In genomic region chr2:227415538-227416424, GRCh38 we compare ENCODE assay signal across 8 cellular contexts. TPM values are rescaled to one million over a fixed set of nuclear protein-coding genes. Genes with fewer than 3 reads are reported as not detected.
DNase-seq lines count a peak whose midpoint lies in the region; ATAC-seq and TF ChIP-seq lines count a peak whose summit lies in the region.

No MANE protein-coding gene starts in this region.

- CTCF ChIA-PET in RWPE1 (lab: Yijun Ruan, JAX), result interaction anchor here (0.6 kb wide), 1 partner anchor 376 kb away, joined by 4 read pairs; no protein-coding TSS in a partner anchor

- no peaks in the 10 kb centered on the region for H3K9me3 Mint-ChIP-seq in HFFc6

- peak overlapping the region; percentile 64 for H3K4me3 Mint-ChIP-seq in HFFc6

- H3K36me3 Mint-ChIP-seq in HFFc6 (ENCODE audit: low read depth), result no peaks in the 10 kb centered on the region

- TF ChIP-seq CTCF in HFFc6 (IDR thresholded peaks at IDR 0.05) (no peak), RWPE1 (conservative IDR thresholded peaks at IDR 0.05; ENCODE audit: low read depth) (no peak)

- ATAC-seq in esophagus mucosa (peak; percentile 76), sciatic nerve (peak; percentile 80), GM19023 (IDR thresholded peaks at IDR 0.05; ENCODE audit: unreplicated experiment) (no peak), HG03469 (IDR thresholded peaks at IDR 0.05; ENCODE audit: unreplicated experiment) (no peak)

- peaks cover 39% of the 10 kb centered on the region for H3K4me1 Mint-ChIP-seq in HFFc6 (ENCODE audit: low read depth)

- POLR2A ChIA-PET in RWPE1 (lab: Yijun Ruan, JAX; ENCODE audit: low non-redundant PET), result interaction anchor here (1.3 kb wide), 1 partner anchor 53 kb away, joined by 11 read pairs; no protein-coding TSS in a partner anchor

- H3K27me3 Mint-ChIP-seq in HFFc6 (ENCODE audit: insufficient read depth), result no peaks in the 10 kb centered on the region; the same call in 1 of the 2 replicates

- intact Hi-C loops in sciatic nerve (cut with DNase I), result no loop called here

- DNase-seq in DMS53 treated with DMSO at 0.1 percent for 48 hours (lab: John Stamatoyannopoulos, UW; ENCODE audit: unreplicated experiment) (peak; percentile 24), HFFc6 (peak; percentile 56), RWPE1 (ENCODE audit: low spot score) (peak; percentile 74), sciatic nerve (ENCODE audit: low spot score) (no peak), activated gamma-delta T cell (lab: John Stamatoyannopoulos, UW) (no peak)

- H3K27ac Mint-ChIP-seq in HFFc6, result peak overlapping the region; percentile 87

- H3K27ac ChIP-seq in RWPE1, result peak overlapping the region; percentile 75

RNA-seq across cellular contexts. Expression of gene SCYGR1, which starts 28.0 kb away (rescaled TPM):
- total RNA-seq in HFFc6 (2021; fragmentation: NEBNext Ultra II Directional; extraction: Animal tissue kit (Norgen Biotek cat#: 25700)), result not detected
- not detected for total RNA-seq in esophagus mucosa
- total RNA-seq in sciatic nerve, result not detected

RNA-seq across cellular contexts. Expression of gene TM4SF20, which starts 36.7 kb away (rescaled TPM):
- under 1 TPM; 0.09 to 0.34 (median 0.22) TPM for total RNA-seq in HFFc6 (2021; fragmentation: NEBNext Ultra II Directional; extraction: Animal tissue kit (Norgen Biotek cat#: 25700))
- total RNA-seq in esophagus mucosa, result not detected
- not detected for total RNA-seq in sciatic nerve

RNA-seq across cellular contexts. Expression of gene AGFG1, which starts 56.2 kb away (rescaled TPM):
- total RNA-seq in HFFc6 (2021; fragmentation: NEBNext Ultra II Directional; extraction: Animal tissue kit (Norgen Biotek cat#: 25700)), result 100 to 1,000 TPM in 1 of 6 experiments, 10 to 100 TPM in 5; 62.3 to 105 (median 74.0) TPM
- total RNA-seq in esophagus mucosa, result 62.4 TPM
- 85.6 TPM for total RNA-seq in sciatic nerve

Comparison
In these comparisons a context has a peak if more than half of its experiments do, and no peak if none do; other contexts are left out.
1. DNase-seq: peak in DMS53 treated with DMSO at 0.1 percent for 48 hours (single experiment), HFFc6 (single experiment) and RWPE1 (single experiment); none in sciatic nerve (single experiment) and activated gamma-delta T cell (single experiment).
2. ATAC-seq: peak in esophagus mucosa (single experiment) and sciatic nerve (single experiment); none in GM19023 (single experiment) and HG03469 (single experiment).